8 cellular contexts compared by ENCODE assay signal in the genomic region with DNA sequence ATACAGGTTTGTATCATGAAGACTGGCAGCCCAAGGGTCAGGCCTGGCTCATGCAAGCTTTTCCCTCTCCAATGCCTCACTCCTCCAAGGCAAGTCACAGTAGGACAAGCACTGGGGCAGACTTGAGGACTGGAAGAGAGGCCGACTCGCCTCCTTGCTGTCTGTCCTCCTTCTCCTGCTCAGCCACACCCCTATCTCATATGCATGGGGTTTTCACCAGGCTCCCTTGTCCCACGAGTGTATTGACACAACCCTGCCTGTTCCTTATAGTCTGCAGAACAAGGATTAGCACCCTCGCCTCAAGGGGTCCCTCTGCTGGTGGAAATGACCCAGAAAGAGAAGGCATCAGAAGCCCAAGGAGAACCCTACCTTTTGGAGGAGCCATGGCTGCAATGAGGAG.
DNase-seq lines count a peak whose midpoint lies in the region; TF ChIP-seq lines count a peak whose summit lies in the region.

No MANE protein-coding gene starts in this region.

- TF ChIP-seq CTCF in 22Rv1 (IDR thresholded peaks at IDR 0.05), result peak; percentile 79
- peak; percentile 26 for TF ChIP-seq CTCF in epithelial cell of proximal tubule (conservative IDR thresholded peaks at IDR 0.05; ENCODE audit: low read depth, low read length)

- DNase-seq in ELF-1 (ENCODE audit: low read depth, low spot score) (peak; percentile 87), NCI-H2227 (lab: John Stamatoyannopoulos, UW; ENCODE audit: unreplicated experiment) (peak; percentile 25), epithelial cell of proximal tubule (ENCODE audit: low read depth) (no peak), kidney glomerular epithelial cell (lab: John Stamatoyannopoulos, UW) (no peak), glomerular visceral epithelial cell (ENCODE audit: extremely low spot score) (no peak), hepatic stellate cell (ENCODE audit: low spot score) (no peak), cerebellum (ENCODE audit: low spot score) (no peak)

- no peak overlapping the region for H3K27ac ChIP-seq in 22Rv1

- no peak overlapping the region for H3K4me3 ChIP-seq in epithelial cell of proximal tubule (ENCODE audit: low read depth, low read length)

Comparison
In these comparisons a context has a peak if more than half of its experiments do, and no peak if none do; other contexts are left out.
1. DNase-seq: peak in ELF-1 (single experiment) and NCI-H2227 (single experiment); none in epithelial cell of proximal tubule (single experiment), kidney glomerular epithelial cell (single experiment), glomerular visceral epithelial cell (single experiment), hepatic stellate cell (single experiment) and cerebellum (single experiment).